9 cellular contexts compared by ENCODE assay signal in the genomic region with DNA sequence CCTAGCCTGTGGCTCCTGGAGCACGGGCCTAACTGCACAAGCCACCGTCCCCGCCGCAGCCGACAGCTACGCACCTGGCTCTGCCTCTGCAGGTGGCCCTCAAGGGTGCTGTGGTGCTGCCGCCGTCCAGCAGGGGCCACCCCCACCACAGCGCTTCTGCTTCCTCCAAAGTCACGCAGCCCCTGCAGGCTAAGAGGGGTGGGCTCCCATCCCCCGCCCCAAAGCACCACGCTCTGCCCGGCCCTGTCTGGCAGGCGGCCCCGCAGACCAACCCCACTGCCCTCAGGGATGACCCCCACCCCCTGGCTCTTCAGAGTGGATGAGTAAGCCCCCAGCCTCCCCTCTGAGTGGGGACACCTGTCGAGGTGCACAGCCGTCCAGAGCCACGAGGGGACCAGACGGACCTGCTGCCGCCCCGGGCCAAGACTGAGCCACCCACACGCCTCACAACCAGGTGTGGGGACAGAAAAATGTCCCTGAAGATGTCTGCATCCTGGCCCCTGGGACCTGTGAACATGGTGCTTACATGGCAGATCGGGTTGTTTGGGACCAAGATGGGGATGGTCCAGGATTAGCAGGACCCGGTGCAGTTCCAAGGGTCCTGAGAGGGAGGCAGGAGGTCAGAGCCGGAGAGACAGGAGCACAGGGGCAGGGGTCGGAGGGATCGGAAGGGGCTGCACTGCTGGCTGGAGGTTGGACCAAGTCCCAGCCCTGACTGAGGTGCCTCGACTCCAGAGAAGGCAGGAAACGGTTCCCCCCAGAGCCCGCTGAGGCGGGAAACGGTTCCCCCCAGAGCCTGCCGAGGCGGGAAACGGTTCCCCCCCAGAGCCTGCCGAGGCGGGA. TPM values are rescaled to one million over a fixed set of nuclear protein-coding genes. Genes with fewer than 3 reads are reported as not detected.
DNase-seq lines count a peak whose midpoint lies in the region; ATAC-seq and TF ChIP-seq lines count a peak whose summit lies in the region.
"Had no signal": no experiment of that assay in that cellular context is flagged by ENCODE, and none has a peak within 500 bp of the region (broad histone marks: within the 10 kb centered on the region; RNA-seq: fewer than 3 reads in every experiment).

No MANE protein-coding gene starts in this region.

- peak; percentile 21 for DNase-seq in activated CD8-positive, alpha-beta memory T cell treated with anti-CD3 and anti-CD28 coated beads, Interleukin-2, amount 50 U/mL, for 4 hours
- DNase-seq in activated CD8-positive, alpha-beta memory T cell treated with anti-CD3 and anti-CD28 coated beads, Interleukin-2, amount 50 U/mL, for 48 hours = no peak
- DNase-seq in SHP77 treated with DMSO at 0.1 percent for 48 hours (lab: John Stamatoyannopoulos, UW) (peak; percentile 15), heart right ventricle (peak in 1 of 2 donors; percentile 13), vagina (ENCODE audit: extremely low spot score in 2 of 2) (no peak), NCI-H187 treated with DMSO at 0.1 percent for 48 hours (lab: John Stamatoyannopoulos, UW) (no peak)

- TF ChIP-seq CTCF in heart right ventricle (IDR thresholded peaks at IDR 0.05) (no peak), vagina (IDR thresholded peaks at IDR 0.05) (no peak)

- ATAC-seq in heart right ventricle (peak in 1 of 8 donors; percentile 7), HG03135 (IDR thresholded peaks at IDR 0.05; ENCODE audit: unreplicated experiment) (no peak)

- H3K4me3 ChIP-seq in heart right ventricle (no peak overlapping the region), stomach smooth muscle (ENCODE audit: low read length in 2 of 2) (peak overlapping the region in 1 of 2 donors; percentile 3), vagina (no peak overlapping the region)
- H3K4me3 ChIP-seq: hepatocyte had no signal

- intact Hi-C loops in heart right ventricle (cut with DNase I) = loop anchor here in 1 of 10 donors (10.0 kb wide), 2 partner anchors 79 to 179 kb away; no protein-coding TSS in a partner anchor
- intact Hi-C loops in vagina (cut with DNase I) = no loop called here

- peak overlapping the region in 1 of 2 donors; percentile 21 for H3K9ac ChIP-seq in stomach smooth muscle (ENCODE audit: low read length in 2 of 2)

- H3K4me1 ChIP-seq in heart right ventricle = peaks cover 21 to 53% (median 38%) of the 10 kb centered on the region in 9 donors
- peaks cover 61% of the 10 kb centered on the region for H3K4me1 ChIP-seq in stomach smooth muscle (ENCODE audit: control insufficient read depth, insufficient read depth, low read length)
- peaks cover 32% of the 10 kb centered on the region for H3K4me1 ChIP-seq in vagina

- H3K27ac ChIP-seq in heart right ventricle (peak overlapping the region in 8 of 10 donors; percentile 64 to 91 (median 86)), stomach smooth muscle (ENCODE audit: low read length) (peak overlapping the region; percentile 80), vagina (no peak overlapping the region)

- WGBS in heart right ventricle, 2 donors = 44 to 58% methylated on average over 37 of the region's 37 CpGs

- H3K36me3 ChIP-seq in heart right ventricle (peaks cover 0 to 23% (median 15%) of the 10 kb centered on the region in 9 donors), stomach smooth muscle (ENCODE audit: control insufficient read depth in 2 of 2, insufficient read depth in 2 of 2, low read length in 2 of 2) (peaks cover 15 to 20% of the 10 kb centered on the region in 2 donors), vagina (peaks cover 0 to 18% of the 10 kb centered on the region in 2 donors)

- H3K9me3 ChIP-seq in heart right ventricle (no peaks in the 10 kb centered on the region), stomach smooth muscle (ENCODE audit: control insufficient read depth in 2 of 2, low read length in 2 of 2) (no peaks in the 10 kb centered on the region), vagina (no peaks in the 10 kb centered on the region)

- H3K27me3 ChIP-seq in heart right ventricle (peaks cover 0 to 4% (median 0%) of the 10 kb centered on the region in 7 donors), stomach smooth muscle (ENCODE audit: control insufficient read depth in 1 of 2, insufficient read depth in 2 of 2, low read length in 2 of 2) (no peaks in the 10 kb centered on the region), vagina (no peaks in the 10 kb centered on the region)
- H3K27me3 ChIP-seq: hepatocyte had no signal

- no peak for TF ChIP-seq POLR2A in vagina (IDR thresholded peaks at IDR 0.05)

RNA-seq across cellular contexts. Expression of a gene that starts 9.0 kb away (rescaled TPM):
- total RNA-seq in heart right ventricle (10 to 100 TPM in 5 of 10 donors, 1 to 10 TPM in 5; 5.2 to 14.9 (median 9.7) TPM), vagina (4.2 TPM)
- 10 to 100 TPM in 1 of 2 donors, 1 to 10 TPM in 1; 2.3 to 13.5 TPM for polyA plus RNA-seq in heart right ventricle

RNA-seq across cellular contexts. Expression of a gene that starts 11.9 kb away (rescaled TPM):
- 1 to 10 TPM; 3.7 to 9.1 (median 6.1) TPM for total RNA-seq in heart right ventricle
- 1 to 10 TPM; 4.7 to 6.9 TPM for polyA plus RNA-seq in heart right ventricle
- 10.8 TPM for total RNA-seq in vagina

RNA-seq across cellular contexts. Expression of a gene that starts 19.5 kb away (rescaled TPM):
- total RNA-seq in heart right ventricle = not detected
- polyA plus RNA-seq in heart right ventricle = not detected
- 2.0 TPM for total RNA-seq in vagina

Comparison
In these comparisons a context has a peak if more than half of its experiments do, and no peak if none do; other contexts are left out.
1. DNase-seq: peak in activated CD8-positive, alpha-beta memory T cell treated with anti-CD3 and anti-CD28 coated beads, Interleukin-2, amount 50 U/mL, for 4 hours (single experiment) and SHP77 treated with DMSO at 0.1 percent for 48 hours (single experiment); none in activated CD8-positive, alpha-beta memory T cell treated with anti-CD3 and anti-CD28 coated beads, Interleukin-2, amount 50 U/mL, for 48 hours (single experiment), vagina (0 of 2) and NCI-H187 treated with DMSO at 0.1 percent for 48 hours (single experiment).